ENCODE assay signal across 8 cellular contexts in genomic region chr2:10810175-10811161, GRCh38. TPM values are rescaled to one million over a fixed set of nuclear protein-coding genes. Genes with fewer than 3 reads are reported as not detected.
DNase-seq lines count a peak whose midpoint lies in the region; ATAC-seq and TF ChIP-seq lines count a peak whose summit lies in the region.

No MANE protein-coding gene starts in this region.

- H3K27ac Mint-ChIP-seq in activated CD8-positive, alpha-beta T cell treated with anti-CD3 and anti-CD28 coated beads for 36 hours = peak overlapping the region; percentile 93

- intact Hi-C loops in activated CD8-positive, alpha-beta T cell treated with anti-CD3 and anti-CD28 coated beads for 36 hours (cut with micrococcal nuclease) = no loop called here

- TF ChIP-seq EP300 in upper lobe of left lung (IDR thresholded peaks at IDR 0.05) = no peak

- no peak for TF ChIP-seq CTCF in AG10803 (conservative IDR thresholded peaks at IDR 0.05; ENCODE audit: low read length)
- no peak for TF ChIP-seq CTCF in activated CD8-positive, alpha-beta T cell treated with anti-CD3 and anti-CD28 coated beads for 36 hours (IDR thresholded peaks at IDR 0.05)
- TF ChIP-seq CTCF in upper lobe of left lung (IDR thresholded peaks at IDR 0.05) = no peak

- no peaks in the 10 kb centered on the region for H3K9me3 Mint-ChIP-seq in activated CD8-positive, alpha-beta T cell treated with anti-CD3 and anti-CD28 coated beads for 36 hours

- no peaks in the 10 kb centered on the region for H3K27me3 Mint-ChIP-seq in activated CD8-positive, alpha-beta T cell treated with anti-CD3 and anti-CD28 coated beads for 36 hours

- no peak for TF ChIP-seq POLR2A in upper lobe of left lung (IDR thresholded peaks at IDR 0.05)

- H3K9me3 ChIP-seq in upper lobe of left lung = no peaks in the 10 kb centered on the region

- no peaks in the 10 kb centered on the region for H3K36me3 ChIP-seq in upper lobe of left lung

- CTCF ChIA-PET in activated CD8-positive, alpha-beta T cell treated with anti-CD3 and anti-CD28 coated beads for 36 hours (lab: Charles Lee) = no interaction called here

- peak overlapping the region; percentile 84 for H3K4me3 Mint-ChIP-seq in activated CD8-positive, alpha-beta T cell treated with anti-CD3 and anti-CD28 coated beads for 36 hours

- peak overlapping the region in 3 of 4 donors; percentile 21 to 93 (median 39) for H3K27ac ChIP-seq in upper lobe of left lung

- ATAC-seq in GM18909 (IDR thresholded peaks at IDR 0.05; ENCODE audit: poor library complexity, unreplicated experiment) (peak; percentile 43), HG03469 (IDR thresholded peaks at IDR 0.05; ENCODE audit: unreplicated experiment) (peak; percentile 34), upper lobe of left lung (ENCODE audit: low FRiP score in 2 of 2) (no peak)
- ATAC-seq in activated CD8-positive, alpha-beta T cell treated with anti-CD3 and anti-CD28 coated beads for 36 hours = no peak

- H3K4me1 ChIP-seq in upper lobe of left lung = peaks cover 27 to 42% (median 37%) of the 10 kb centered on the region in 4 donors

- DNase-seq in AG10803 (ENCODE audit: low read depth) = peak; percentile 54
- DNase-seq in activated CD8-positive, alpha-beta T cell treated with anti-CD3 and anti-CD28 coated beads for 36 hours = no peak
- DNase-seq in iris pigment epithelial cell (ENCODE audit: low read depth) = peak; percentile 50
- no peak for DNase-seq in upper lobe of left lung
- no peak for DNase-seq in stimulated activated CD4-positive, alpha-beta T cell treated with anti-CD3 and anti-CD28 coated beads, Interleukin-4, amount 100 ng/mL, for 1 hour
- no peak for DNase-seq in COLO829 (ENCODE audit: low spot score)

- no peaks in the 10 kb centered on the region for H3K27me3 ChIP-seq in upper lobe of left lung

- H3K4me1 Mint-ChIP-seq in activated CD8-positive, alpha-beta T cell treated with anti-CD3 and anti-CD28 coated beads for 36 hours (ENCODE audit: low read depth) = peaks cover 36% of the 10 kb centered on the region

- POLR2A ChIA-PET in activated CD8-positive, alpha-beta T cell treated with anti-CD3 and anti-CD28 coated beads for 36 hours (lab: Charles Lee) = no interaction called here

- WGBS in upper lobe of left lung, 2 donors = 31 to 40% methylated on average over 8 of the region's 8 CpGs

- peak overlapping the region; percentile 78 for H3K4me3 ChIP-seq in AG10803 (ENCODE audit: low read length)
- peak overlapping the region in 3 of 4 donors; percentile 93 to 96 (median 93) for H3K4me3 ChIP-seq in upper lobe of left lung

- peaks cover 42% of the 10 kb centered on the region for H3K36me3 Mint-ChIP-seq in activated CD8-positive, alpha-beta T cell treated with anti-CD3 and anti-CD28 coated beads for 36 hours (ENCODE audit: low read depth)

RNA-seq across cellular contexts. Expression of gene PDIA6, which starts 2.1 kb away (rescaled TPM):
- 100 to 1,000 TPM; 146 to 150 TPM for total RNA-seq in activated CD8-positive, alpha-beta T cell treated with anti-CD3 and anti-CD28 coated beads for 36 hours
- total RNA-seq in upper lobe of left lung = 100 to 1,000 TPM in 4 of 6 donors, 10 to 100 TPM in 2; 32.5 to 209 (median 122) TPM

Comparison
In these comparisons a context has a peak if more than half of its experiments do, and no peak if none do; other contexts are left out.
1. DNase-seq: peak in AG10803 (single experiment) and iris pigment epithelial cell (single experiment); none in activated CD8-positive, alpha-beta T cell treated with anti-CD3 and anti-CD28 coated beads for 36 hours (single experiment), upper lobe of left lung (0 of 2), stimulated activated CD4-positive, alpha-beta T cell treated with anti-CD3 and anti-CD28 coated beads, Interleukin-4, amount 100 ng/mL, for 1 hour (single experiment) and COLO829 (single experiment).
2. ATAC-seq: peak in GM18909 (single experiment) and HG03469 (single experiment); none in activated CD8-positive, alpha-beta T cell treated with anti-CD3 and anti-CD28 coated beads for 36 hours (single experiment) and upper lobe of left lung (0 of 2).